ENCODE assay signal across 22 cellular contexts in genomic region chr2:76692896-76693295, GRCh38.
DNase-seq lines count a peak whose midpoint lies in the region; ATAC-seq, FAIRE-seq and TF ChIP-seq lines count a peak whose summit lies in the region.
"Had no signal": no experiment of that assay in that cellular context is flagged by ENCODE, and none has a peak within 500 bp of the region (broad histone marks: within the 10 kb centered on the region; RNA-seq: fewer than 3 reads in every experiment).

No MANE protein-coding gene starts in this region.

- peak; percentile 48; the same call in 1 of the 3 replicates for ATAC-seq in SK-N-SH treated with all-trans-retinoic acid at 6 μM for 48 hours
- no peak for ATAC-seq in effector memory CD8-positive, alpha-beta T cell (replicated peaks)
- ATAC-seq: GM12878 had no signal

- no peaks in the 10 kb centered on the region for H3F3A ChIP-seq in neural cell (ENCODE audit: insufficient read depth, low read length, poor library complexity, severe bottlenecking)

- peak; percentile 43 for TF ChIP-seq RAD21 in neural cell (conservative IDR thresholded peaks at IDR 0.05)

- H3K27me3 ChIP-seq in neural cell (ENCODE audit: insufficient read depth, low read depth, low read length): no peaks in the 10 kb centered on the region
- H3K27me3 ChIP-seq: Peyer's patch, SJCRH30 had no signal

- no peak overlapping the region for H3K4me3 ChIP-seq in neural cell (ENCODE audit: low read length)
- H3K4me3 ChIP-seq: GM12878, GM23248, Peyer's patch, SJCRH30 had no signal

- no peak for FAIRE-seq in frontal cortex (lab: Jason Lieb, UNC)
- FAIRE-seq: GM12878 had no signal

- DNase-seq in ELF-1 (ENCODE audit: low read depth, low spot score): peak; percentile 61
- DNase-seq in NCI-H2227 (lab: John Stamatoyannopoulos, UW; ENCODE audit: unreplicated experiment): peak; percentile 62
- no peak for DNase-seq in DMS53 (lab: John Stamatoyannopoulos, UW)
- no peak for DNase-seq in effector memory CD8-positive, alpha-beta T cell
- DNase-seq in frontal cortex (ENCODE audit: low spot score in 2 of 2): no peak
- DNase-seq: CD4-positive, CD25-positive, alpha-beta regulatory T cell; COR-L47; DMS79 treated with DMSO at 0.1 percent for 48 hours; GM23248; H9; HFFc6; Kasumi-1; NCI-H1436; NCI-H2029; NCI-H2171; NCI-H446; NCI-H774; Peyer's patch; SJCRH30 had no signal

- no peaks in the 10 kb centered on the region for H3K27me3 Mint-ChIP-seq in effector memory CD8-positive, alpha-beta T cell
- H3K27me3 Mint-ChIP-seq: CD4-positive, CD25-positive, alpha-beta regulatory T cell had no signal

- no peaks in the 10 kb centered on the region for H3K36me3 ChIP-seq in neural cell (ENCODE audit: insufficient read depth, low read length)
- H3K36me3 ChIP-seq: Peyer's patch, SJCRH30 had no signal

- H3K27ac ChIP-seq in neural cell (ENCODE audit: low read length): peak overlapping the region; percentile 54
- H3K27ac ChIP-seq: GM23248, Peyer's patch, SJCRH30 had no signal

- H3K4me2 ChIP-seq in neural cell (ENCODE audit: low read length): no peak overlapping the region

- H3K79me2 ChIP-seq in neural cell (replicated peaks; ENCODE audit: insufficient read depth, low read length): no peaks in the 10 kb centered on the region

- no peak overlapping the region for H3K4me3 Mint-ChIP-seq in effector memory CD8-positive, alpha-beta T cell
- H3K4me3 Mint-ChIP-seq: CD4-positive, CD25-positive, alpha-beta regulatory T cell; H9; HFFc6 had no signal

- no peaks in the 10 kb centered on the region for H3K9me3 ChIP-seq in neural cell (ENCODE audit: low read length)
- H3K9me3 ChIP-seq: Peyer's patch, SJCRH30 had no signal

- H2AFZ ChIP-seq in neural cell (ENCODE audit: low read depth, low read length): no peak overlapping the region
- H2AFZ ChIP-seq: GM23248 had no signal

- peaks cover 4 to 12% of the 10 kb centered on the region in 2 donors for H3K9me3 Mint-ChIP-seq in effector memory CD8-positive, alpha-beta T cell

- no peaks in the 10 kb centered on the region for H3K9me2 ChIP-seq in neural cell (ENCODE audit: insufficient read depth, low read length)

- peak; percentile 61 for TF ChIP-seq EP300 in neural cell (conservative IDR thresholded peaks at IDR 0.05; ENCODE audit: poor library complexity, severe bottlenecking)

- no peaks in the 10 kb centered on the region for H3K4me1 Mint-ChIP-seq in effector memory CD8-positive, alpha-beta T cell (ENCODE audit: low read depth in 2 of 2)
- H3K4me1 Mint-ChIP-seq: CD4-positive, CD25-positive, alpha-beta regulatory T cell had no signal

- no peaks in the 10 kb centered on the region for H4K20me1 ChIP-seq in neural cell (ENCODE audit: insufficient read depth)

- no peak for TF ChIP-seq CTCF in neural cell (IDR thresholded peaks at IDR 0.05; ENCODE audit: poor library complexity, severe bottlenecking)

- H3K27ac Mint-ChIP-seq in effector memory CD8-positive, alpha-beta T cell: no peak overlapping the region
- H3K27ac Mint-ChIP-seq: CD4-positive, CD25-positive, alpha-beta regulatory T cell; HFFc6 had no signal

- H3K9ac ChIP-seq in neural cell (ENCODE audit: low read length): no peak overlapping the region
- H3K9ac ChIP-seq: GM23248 had no signal

- no peaks in the 10 kb centered on the region for H3K36me3 Mint-ChIP-seq in effector memory CD8-positive, alpha-beta T cell (ENCODE audit: insufficient read depth)
- H3K36me3 Mint-ChIP-seq: CD4-positive, CD25-positive, alpha-beta regulatory T cell had no signal

TF ChIP-seq in SK-N-SH treated with all-trans-retinoic acid at 6 μM for 48 hours, 23 proteins besides CTCF, POLR2A, EP300 and RAD21 (continues in another document):
- TF ChIP-seq CSDC2 (CRISPR knock-in tag; IDR thresholded peaks at IDR 0.05) (no peak), ARNTL (CRISPR knock-in tag; IDR thresholded peaks at IDR 0.05; ENCODE audit: borderline replicate concordance, low read depth) (no peak; the same call in 1 of the 2 replicates), BACH2 (CRISPR knock-in tag; IDR thresholded peaks at IDR 0.05; ENCODE audit: borderline replicate concordance) (no peak), ZNF8 (CRISPR knock-in tag; IDR thresholded peaks at IDR 0.05) (no peak), ZNF565 (CRISPR knock-in tag; conservative IDR thresholded peaks at IDR 0.05; ENCODE audit: low read depth) (no peak), CREB5 (CRISPR knock-in tag; IDR thresholded peaks at IDR 0.05; ENCODE audit: low read depth) (no peak), TCF4 (CRISPR knock-in tag; IDR thresholded peaks at IDR 0.05; ENCODE audit: borderline replicate concordance) (peak; percentile 88), ISL1 (CRISPR knock-in tag; IDR thresholded peaks at IDR 0.05) (peak; percentile 66), SNAI2 (CRISPR knock-in tag; IDR thresholded peaks at IDR 0.05) (no peak), ZFP3 (CRISPR knock-in tag; IDR thresholded peaks at IDR 0.05) (no peak), PPARA (CRISPR knock-in tag; IDR thresholded peaks at IDR 0.05; ENCODE audit: borderline replicate concordance) (no peak), RARB (CRISPR knock-in tag; IDR thresholded peaks at IDR 0.05) (no peak), POU6F1 (CRISPR knock-in tag; IDR thresholded peaks at IDR 0.05; ENCODE audit: borderline replicate concordance, low read depth) (no peak)

TF ChIP-seq in neural cell, 6 proteins besides CTCF, POLR2A, EP300 and RAD21:
- TF ChIP-seq POLR2AphosphoS5 (IDR thresholded peaks at IDR 0.05): peak; percentile 77
- peak; percentile 72 for TF ChIP-seq REST (IDR thresholded peaks at IDR 0.05; ENCODE audit: borderline replicate concordance)
- no peak for TF ChIP-seq SMC3 (conservative IDR thresholded peaks at IDR 0.05; ENCODE audit: poor library complexity)

Comparison
In these comparisons a context has a peak if more than half of its experiments do, and no peak if none do; other contexts are left out.
1. DNase-seq: peak in ELF-1 (single experiment) and NCI-H2227 (single experiment); none in DMS53 (single experiment), effector memory CD8-positive, alpha-beta T cell (0 of 3) and frontal cortex (0 of 2).